In genomic region chr17:67217446-67217845, GRCh38 we compare ENCODE assay signal across 3 cellular contexts.
TF ChIP-seq lines count a peak whose summit lies in the region.

No MANE protein-coding gene starts in this region.

TF ChIP-seq in liver, 16 proteins besides CTCF, POLR2A, EP300 and RAD21:
- TF ChIP-seq FOXA1 (IDR thresholded peaks at IDR 0.05), result no peak
- TF ChIP-seq TAF1 (conservative IDR thresholded peaks at IDR 0.05), result no peak
- no peak for TF ChIP-seq HNF4G (IDR thresholded peaks at IDR 0.05)
- no peak for TF ChIP-seq NR2F2 (IDR thresholded peaks at IDR 0.05)
- TF ChIP-seq SP1 (IDR thresholded peaks at IDR 0.05), result no peak
TF ChIP-seq in liver: peak in this region for 0.

TF ChIP-seq in HepG2, 621 proteins besides CTCF, POLR2A, EP300 and RAD21:
- TF ChIP-seq BRCA1 (CRISPR knock-in tag; IDR thresholded peaks at IDR 0.05) (no peak), SP1 (IDR thresholded peaks at IDR 0.05) (no peak), SP1 (CRISPR knock-in tag; IDR thresholded peaks at IDR 0.05) (no peak), ZNF773 (CRISPR knock-in tag; IDR thresholded peaks at IDR 0.05; ENCODE audit: borderline replicate concordance) (no peak), ZNF263 (CRISPR knock-in tag; IDR thresholded peaks at IDR 0.05) (no peak), SCMH1 (CRISPR knock-in tag; IDR thresholded peaks at IDR 0.05; ENCODE audit: borderline replicate concordance) (no peak), SOX5 (CRISPR knock-in tag; IDR thresholded peaks at IDR 0.05; ENCODE audit: borderline replicate concordance) (no peak), TEAD3 (CRISPR knock-in tag; optimal IDR thresholded peaks at IDR 0.05; ENCODE audit: borderline replicate concordance) (no peak), MAFG (CRISPR knock-in tag; IDR thresholded peaks at IDR 0.05) (no peak), MXD3 (CRISPR knock-in tag; IDR thresholded peaks at IDR 0.05) (no peak), ZNF224 (CRISPR knock-in tag; IDR thresholded peaks at IDR 0.05) (no peak), TBX2 (CRISPR knock-in tag; IDR thresholded peaks at IDR 0.05; ENCODE audit: borderline replicate concordance) (no peak), ZNF337 (CRISPR knock-in tag; IDR thresholded peaks at IDR 0.05; ENCODE audit: borderline replicate concordance, low read depth) (no peak), SALL1 (CRISPR knock-in tag; IDR thresholded peaks at IDR 0.05) (no peak), ZNF180 (CRISPR knock-in tag; IDR thresholded peaks at IDR 0.05; ENCODE audit: borderline replicate concordance, low read depth) (no peak)
- TF ChIP-seq, protein P1, sequence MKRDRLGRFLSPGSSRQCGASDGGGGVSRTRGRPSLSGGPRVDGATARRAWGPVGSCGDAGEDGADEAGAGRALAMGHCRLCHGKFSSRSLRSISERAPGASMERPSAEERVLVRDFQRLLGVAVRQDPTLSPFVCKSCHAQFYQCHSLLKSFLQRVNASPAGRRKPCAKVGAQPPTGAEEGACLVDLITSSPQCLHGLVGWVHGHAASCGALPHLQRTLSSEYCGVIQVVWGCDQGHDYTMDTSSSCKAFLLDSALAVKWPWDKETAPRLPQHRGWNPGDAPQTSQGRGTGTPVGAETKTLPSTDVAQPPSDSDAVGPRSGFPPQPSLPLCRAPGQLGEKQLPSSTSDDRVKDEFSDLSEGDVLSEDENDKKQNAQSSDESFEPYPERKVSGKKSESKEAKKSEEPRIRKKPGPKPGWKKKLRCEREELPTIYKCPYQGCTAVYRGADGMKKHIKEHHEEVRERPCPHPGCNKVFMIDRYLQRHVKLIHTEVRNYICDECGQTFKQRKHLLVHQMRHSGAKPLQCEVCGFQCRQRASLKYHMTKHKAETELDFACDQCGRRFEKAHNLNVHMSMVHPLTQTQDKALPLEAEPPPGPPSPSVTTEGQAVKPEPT (CRISPR knock-in tag; IDR thresholded peaks at IDR 0.05; ENCODE audit: low read depth), result no peak

TF ChIP-seq in K562, 482 proteins besides CTCF, POLR2A, EP300 and RAD21 (continues in another document):
- TF ChIP-seq NCOR1 (IDR thresholded peaks at IDR 0.05) (peak; percentile 74), TBL1XR1 (IDR thresholded peaks at IDR 0.05; ENCODE audit: low read length in 2 of 2) (no peak), ID3 (CRISPR knock-in tag; IDR thresholded peaks at IDR 0.05) (no peak), ID3 (tag; IDR thresholded peaks at IDR 0.05) (no peak), KLF16 (IDR thresholded peaks at IDR 0.05) (peak; percentile 53; the same call in 1 of the 2 replicates), HDAC3 (IDR thresholded peaks at IDR 0.05; ENCODE audit: borderline replicate concordance, partially characterized antibody) (no peak), NR4A1 (CRISPR knock-in tag; IDR thresholded peaks at IDR 0.05) (no peak), NR4A1 (tag; IDR thresholded peaks at IDR 0.05) (no peak), ZBTB26 (CRISPR knock-in tag; IDR thresholded peaks at IDR 0.05) (no peak), ELF1 (tag; IDR thresholded peaks at IDR 0.05) (no peak), ZNF511 (CRISPR knock-in tag; IDR thresholded peaks at IDR 0.05) (peak; percentile 51; the same call in 1 of the 2 replicates), ZBTB1 (CRISPR knock-in tag; IDR thresholded peaks at IDR 0.05; ENCODE audit: borderline replicate concordance, low read depth) (peak; percentile 79; the same call in 1 of the 2 replicates), TARDBP (IDR thresholded peaks at IDR 0.05) (no peak), YBX1 (IDR thresholded peaks at IDR 0.05) (no peak), TSC22D4 (tag; IDR thresholded peaks at IDR 0.05) (no peak), RREB1 (CRISPR knock-in tag; IDR thresholded peaks at IDR 0.05) (no peak), TAF15 (IDR thresholded peaks at IDR 0.05; ENCODE audit: low read depth, low read length) (no peak), MGA (IDR thresholded peaks at IDR 0.05) (peak; percentile 73), HMG20A (CRISPR knock-in tag; conservative IDR thresholded peaks at IDR 0.05) (no peak), SNRNP70 (optimal IDR thresholded peaks at IDR 0.05; ENCODE audit: low read depth, low read length) (no peak), PCBP1 (IDR thresholded peaks at IDR 0.05; ENCODE audit: low read depth, low read length, poor library complexity, severe bottlenecking) (no peak), ARID1B (IDR thresholded peaks at IDR 0.05) (peak; percentile 84), GTF2E2 (tag; IDR thresholded peaks at IDR 0.05) (0 out of 2 replicates have a peak, but pooled peaks have one; percentile 27), ZBTB17 (CRISPR knock-in tag; IDR thresholded peaks at IDR 0.05) (no peak), CBX1 (IDR thresholded peaks at IDR 0.05; ENCODE audit: low read depth) (no peak)
- TF ChIP-seq, protein P2, sequence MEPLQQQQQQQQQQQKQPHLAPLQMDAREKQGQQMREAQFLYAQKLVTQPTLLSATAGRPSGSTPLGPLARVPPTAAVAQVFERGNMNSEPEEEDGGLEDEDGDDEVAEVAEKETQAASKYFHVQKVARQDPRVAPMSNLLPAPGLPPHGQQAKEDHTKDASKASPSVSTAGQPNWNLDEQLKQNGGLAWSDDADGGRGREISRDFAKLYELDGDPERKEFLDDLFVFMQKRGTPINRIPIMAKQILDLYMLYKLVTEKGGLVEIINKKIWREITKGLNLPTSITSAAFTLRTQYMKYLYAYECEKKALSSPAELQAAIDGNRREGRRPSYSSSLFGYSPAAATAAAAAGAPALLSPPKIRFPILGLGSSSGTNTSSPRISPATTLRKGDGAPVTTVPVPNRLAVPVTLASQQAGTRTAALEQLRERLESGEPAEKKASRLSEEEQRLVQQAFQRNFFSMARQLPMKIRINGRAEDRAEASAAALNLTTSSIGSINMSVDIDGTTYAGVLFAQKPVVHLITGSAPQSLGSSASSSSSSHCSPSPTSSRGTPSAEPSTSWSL (CRISPR knock-in tag; IDR thresholded peaks at IDR 0.05; ENCODE audit: borderline replicate concordance), result no peak
